ENCODE assay signal across 11 cellular contexts in the genomic region with DNA sequence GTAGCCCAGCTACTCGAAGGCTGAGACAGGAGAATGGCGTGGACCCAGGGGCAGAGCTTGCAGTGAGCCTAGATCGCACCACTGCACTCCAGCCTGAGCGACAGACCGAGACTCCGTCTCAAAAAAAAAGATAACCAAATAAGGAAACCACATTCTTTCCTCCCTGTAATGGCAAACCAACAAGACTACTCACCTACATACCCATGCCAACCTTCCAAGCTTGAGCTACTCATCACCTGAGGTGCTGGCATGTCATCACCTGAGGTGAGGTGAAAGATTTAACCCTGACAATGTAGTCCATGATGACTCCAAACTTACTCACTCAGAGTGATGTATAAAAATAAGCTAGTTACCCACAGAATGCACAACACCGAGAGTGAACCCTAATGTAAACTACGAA.
A peak's percentile ranks its signal among the peaks of the same experiment; 100 is the strongest.
DNase-seq lines count a peak whose midpoint lies in the region; ATAC-seq and TF ChIP-seq lines count a peak whose summit lies in the region.
"Had no signal": no experiment of that assay in that cellular context is flagged by ENCODE, and none has a peak within 500 bp of the region (broad histone marks: within the 10 kb centered on the region; RNA-seq: fewer than 3 reads in every experiment).

No MANE protein-coding gene starts in this region.

- no peak overlapping the region for H3K9ac ChIP-seq in BLaER1 treated with 17β-estradiol and CSF1 and Interleukin-3, amounts not matched to agents 10 nM and 100 nM
- H3K9ac ChIP-seq: parathyroid adenoma had no signal

- no peak for TF ChIP-seq CTCF in PC-9 (conservative IDR thresholded peaks at IDR 0.05)
- no peak for TF ChIP-seq CTCF in esophagus squamous epithelium (IDR thresholded peaks at IDR 0.05)
- no peak for TF ChIP-seq CTCF in dorsolateral prefrontal cortex (IDR thresholded peaks at IDR 0.05 in 54 of 56, conservative IDR thresholded peaks at IDR 0.05 in 2 of 56; ENCODE audit: low read depth in 1 of 56, partially characterized antibody in 56 of 56)

- ATAC-seq in HG02759 (IDR thresholded peaks at IDR 0.05; ENCODE audit: unreplicated experiment) = no peak
- no peak for ATAC-seq in HG02870 (IDR thresholded peaks at IDR 0.05; ENCODE audit: unreplicated experiment)
- ATAC-seq: K562 had no signal

- peaks cover 9% of the 10 kb centered on the region; the same call in 1 of the 2 replicates for H3F3A ChIP-seq in PC-9 (ENCODE audit: insufficient read depth, low read depth)

- CTCF ChIA-PET in PC-9 (lab: Charles Lee) = no interaction called here

- peaks cover 0 to 12% (median 11%) of the 10 kb centered on the region in 11 experiments; a peak in 18 of 22 replicates for H3K9me3 ChIP-seq in BLaER1 treated with 17β-estradiol and CSF1 and Interleukin-3, amounts not matched to agents 10 nM and 100 nM (replicated peaks in 1 of 11)
- H3K9me3 ChIP-seq in PC-9 (ENCODE audit: insufficient read depth, low read depth) = no peaks in the 10 kb centered on the region
- H3K9me3 ChIP-seq in esophagus squamous epithelium = no peaks in the 10 kb centered on the region
- H3K9me3 ChIP-seq: BE2C had no signal

- in situ Hi-C loops in Caki2 (cut with HindIII; ENCODE audit: low pct_unique_long_range_greater_than_20kb, low sequenced_read_pairs) = no loop called here

- TF ChIP-seq POLR2A in esophagus squamous epithelium (IDR thresholded peaks at IDR 0.05) = no peak

- no peaks in the 10 kb centered on the region for H3K9me2 ChIP-seq in PC-9 (ENCODE audit: insufficient read depth)

- WGBS in esophagus squamous epithelium, 2 donors = 53 to 62% methylated on average over 8 of the region's 8 CpGs

- POLR2A ChIA-PET in PC-9 (lab: Charles Lee; ENCODE audit: unreplicated experiment) = interaction anchor here (0.7 kb wide), 1 partner anchor 385 kb away, joined by 4 read pairs; no protein-coding TSS in a partner anchor

- DNase-seq in Caki2 (ENCODE audit: low read depth) = peak; percentile 49
- peak; percentile 32 to 87 for DNase-seq in PC-9
- no peak for DNase-seq in esophagus squamous epithelium (lab: John Stamatoyannopoulos, UW)
- DNase-seq in NCI-H1048 (lab: John Stamatoyannopoulos, UW) = no peak
- no peak for DNase-seq in dorsolateral prefrontal cortex
- DNase-seq: BE2C had no signal

- peaks cover 0 to 29% (median 8%) of the 10 kb centered on the region in 11 experiments; a peak in 13 of 22 replicates for H4K20me1 ChIP-seq in BLaER1 treated with 17β-estradiol and CSF1 and Interleukin-3, amounts not matched to agents 10 nM and 100 nM
- H4K20me1 ChIP-seq in PC-9 (ENCODE audit: insufficient read depth) = peaks cover 5% of the 10 kb centered on the region; the same call in 1 of the 2 replicates

- H3K4me2 ChIP-seq in BLaER1 treated with 17β-estradiol and CSF1 and Interleukin-3, amounts not matched to agents 10 nM and 100 nM = peak overlapping the region in 10 of 11 experiments; percentile 15 to 63 (median 55); a peak in 19 of 22 replicates
- H3K4me2 ChIP-seq in PC-9 = peak overlapping the region; percentile 11; the same call in 1 of the 2 replicates

- intact Hi-C loops in PC-9 (cut with micrococcal nuclease; ENCODE audit: unreplicated experiment) (no loop called here), esophagus squamous epithelium (cut with DNase I) (no loop called here), dorsolateral prefrontal cortex (cut with DNase I) (no loop called here)

- 0 out of 2 replicates have a peak, but pooled peaks cover 3% of the 10 kb centered on the region for H3K79me2 ChIP-seq in PC-9 (ENCODE audit: low read depth)

- no peak overlapping the region for H2AFZ ChIP-seq in PC-9
- H2AFZ ChIP-seq: parathyroid adenoma had no signal

- no peaks in the 10 kb centered on the region for H3K27me3 ChIP-seq in BLaER1 treated with 17β-estradiol and CSF1 and Interleukin-3, amounts not matched to agents 10 nM and 100 nM
- no peaks in the 10 kb centered on the region for H3K27me3 ChIP-seq in PC-9 (ENCODE audit: insufficient read depth, low read depth)
- no peaks in the 10 kb centered on the region for H3K27me3 ChIP-seq in esophagus squamous epithelium
- no peaks in the 10 kb centered on the region for H3K27me3 ChIP-seq in dorsolateral prefrontal cortex
- H3K27me3 ChIP-seq: BE2C had no signal

- H3K4me1 ChIP-seq in BLaER1 treated with 17β-estradiol and CSF1 and Interleukin-3, amounts not matched to agents 10 nM and 100 nM = peaks cover 55 to 83% (median 72%) of the 10 kb centered on the region in 10 experiments
- H3K4me1 ChIP-seq in PC-9 (replicated peaks; ENCODE audit: insufficient read depth) = peaks cover 17% of the 10 kb centered on the region
- peaks cover 28 to 61% (median 30%) of the 10 kb centered on the region in 3 donors for H3K4me1 ChIP-seq in esophagus squamous epithelium
- H3K4me1 ChIP-seq: BE2C had no signal

- peaks cover 15 to 43% (median 32%) of the 10 kb centered on the region in 11 experiments for H3K36me3 ChIP-seq in BLaER1 treated with 17β-estradiol and CSF1 and Interleukin-3, amounts not matched to agents 10 nM and 100 nM
- H3K36me3 ChIP-seq in PC-9 (ENCODE audit: low read depth) (no peaks in the 10 kb centered on the region), esophagus squamous epithelium (peaks cover 0 to 30% (median 0%) of the 10 kb centered on the region in 3 donors)
- H3K36me3 ChIP-seq: BE2C had no signal

- H3K27ac ChIP-seq in BLaER1 treated with 17β-estradiol and CSF1 and Interleukin-3, amounts not matched to agents 10 nM and 100 nM = no peak overlapping the region; a peak in 1 of 22 replicates
- H3K27ac ChIP-seq in PC-9 (peak overlapping the region; percentile 73), esophagus squamous epithelium (peak overlapping the region in 3 of 4 donors; percentile 2 to 43 (median 28)), dorsolateral prefrontal cortex (no peak overlapping the region)
- H3K27ac ChIP-seq: parathyroid adenoma had no signal

- BruUV-seq in PC-9 (replicated peaks; lab: Mats Ljungman, UMichigan) = no TSS peak

- no peak overlapping the region for H3K4me3 ChIP-seq in BLaER1 treated with 17β-estradiol and CSF1 and Interleukin-3, amounts not matched to agents 10 nM and 100 nM
- no peak overlapping the region for H3K4me3 ChIP-seq in PC-9
- H3K4me3 ChIP-seq in esophagus squamous epithelium = no peak overlapping the region
- no peak overlapping the region for H3K4me3 ChIP-seq in dorsolateral prefrontal cortex
- H3K4me3 ChIP-seq: K562 had no signal

Comparison
In these comparisons a context has a peak if more than half of its experiments do, and no peak if none do; other contexts are left out.
1. H3K27ac ChIP-seq: peak in PC-9 (single experiment) and esophagus squamous epithelium (3 of 4); none in BLaER1 treated with 17β-estradiol and CSF1 and Interleukin-3, amounts not matched to agents 10 nM and 100 nM (0 of 11) and dorsolateral prefrontal cortex (0 of 59).
2. DNase-seq: peak in Caki2 (single experiment) and PC-9 (2 of 2); none in esophagus squamous epithelium (single experiment), NCI-H1048 (single experiment) and dorsolateral prefrontal cortex (0 of 10).